In genomic region chr3:119338749-119339148, GRCh38 we compare ENCODE assay signal across 1 cellular context.
TF ChIP-seq lines count a peak whose summit lies in the region.

No MANE protein-coding gene starts in this region.

TF ChIP-seq in IMR-90, 13 proteins besides CTCF, POLR2A, EP300 and RAD21 (continued from another document):
- no peak for TF ChIP-seq MAZ (IDR thresholded peaks at IDR 0.05; ENCODE audit: borderline replicate concordance, low read depth, low read length)
- no peak for TF ChIP-seq SMC3 (IDR thresholded peaks at IDR 0.05; ENCODE audit: low read depth, low read length)
- no peak for TF ChIP-seq NFE2L2 (IDR thresholded peaks at IDR 0.05; ENCODE audit: low read depth, low read length)
